Comparison of ENCODE assay signal across 1 cellular context in the genomic region with DNA sequence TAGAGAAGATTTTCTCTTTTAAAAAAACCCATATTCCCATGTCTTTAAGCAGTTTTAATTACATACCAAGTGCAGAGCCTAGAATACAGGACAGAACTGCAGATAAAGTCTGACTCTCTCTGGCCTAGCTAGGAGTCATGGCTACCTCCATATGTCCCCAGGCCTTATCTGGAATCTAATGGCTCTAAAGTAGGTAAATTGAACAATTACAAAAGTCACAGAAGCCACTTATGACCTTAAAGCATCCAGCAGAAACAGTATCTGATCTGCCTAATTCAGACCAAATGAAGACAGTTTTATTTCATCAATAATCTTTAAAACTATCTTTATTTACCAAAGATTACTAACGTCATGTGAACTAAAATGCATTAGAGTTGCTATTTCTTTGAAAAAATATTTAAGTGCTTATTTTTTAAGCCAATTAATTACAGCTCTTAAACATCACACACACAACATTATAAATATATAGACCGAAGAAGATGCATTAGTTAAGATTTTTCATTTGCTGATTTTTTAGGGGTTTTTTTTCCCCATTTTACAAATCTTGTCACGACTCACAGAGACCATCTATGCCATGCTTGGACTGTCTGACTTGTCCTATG.
A peak's percentile ranks its signal among the peaks of the same experiment; 100 is the strongest.
TF ChIP-seq lines count a peak whose summit lies in the region.

No MANE protein-coding gene starts in this region.

TF ChIP-seq in SK-N-SH treated with all-trans-retinoic acid at 6 μM for 48 hours, 23 proteins besides CTCF, POLR2A, EP300 and RAD21 (continued from another document):
- TF ChIP-seq, protein P1, sequence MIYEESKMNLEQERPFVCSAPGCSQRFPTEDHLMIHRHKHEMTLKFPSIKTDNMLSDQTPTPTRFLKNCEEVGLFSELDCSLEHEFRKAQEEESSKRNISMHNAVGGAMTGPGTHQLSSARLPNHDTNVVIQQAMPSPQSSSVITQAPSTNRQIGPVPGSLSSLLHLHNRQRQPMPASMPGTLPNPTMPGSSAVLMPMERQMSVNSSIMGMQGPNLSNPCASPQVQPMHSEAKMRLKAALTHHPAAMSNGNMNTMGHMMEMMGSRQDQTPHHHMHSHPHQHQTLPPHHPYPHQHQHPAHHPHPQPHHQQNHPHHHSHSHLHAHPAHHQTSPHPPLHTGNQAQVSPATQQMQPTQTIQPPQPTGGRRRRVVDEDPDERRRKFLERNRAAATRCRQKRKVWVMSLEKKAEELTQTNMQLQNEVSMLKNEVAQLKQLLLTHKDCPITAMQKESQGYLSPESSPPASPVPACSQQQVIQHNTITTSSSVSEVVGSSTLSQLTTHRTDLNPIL (CRISPR knock-in tag; IDR thresholded peaks at IDR 0.05; ENCODE audit: low read depth), result peak; percentile 16; the same call in 1 of the 2 replicates
- TF ChIP-seq ZNF8 (CRISPR knock-in tag; IDR thresholded peaks at IDR 0.05) (peak; percentile 54), ZC3H10 (CRISPR knock-in tag; IDR thresholded peaks at IDR 0.05) (no peak), PPARA (CRISPR knock-in tag; IDR thresholded peaks at IDR 0.05; ENCODE audit: borderline replicate concordance) (no peak), TOX (CRISPR knock-in tag; IDR thresholded peaks at IDR 0.05; ENCODE audit: borderline replicate concordance) (no peak)
TF ChIP-seq in SK-N-SH treated with all-trans-retinoic acid at 6 μM for 48 hours: peak in this region for 10.
